22 cellular contexts compared by ENCODE assay signal in the genomic region with DNA sequence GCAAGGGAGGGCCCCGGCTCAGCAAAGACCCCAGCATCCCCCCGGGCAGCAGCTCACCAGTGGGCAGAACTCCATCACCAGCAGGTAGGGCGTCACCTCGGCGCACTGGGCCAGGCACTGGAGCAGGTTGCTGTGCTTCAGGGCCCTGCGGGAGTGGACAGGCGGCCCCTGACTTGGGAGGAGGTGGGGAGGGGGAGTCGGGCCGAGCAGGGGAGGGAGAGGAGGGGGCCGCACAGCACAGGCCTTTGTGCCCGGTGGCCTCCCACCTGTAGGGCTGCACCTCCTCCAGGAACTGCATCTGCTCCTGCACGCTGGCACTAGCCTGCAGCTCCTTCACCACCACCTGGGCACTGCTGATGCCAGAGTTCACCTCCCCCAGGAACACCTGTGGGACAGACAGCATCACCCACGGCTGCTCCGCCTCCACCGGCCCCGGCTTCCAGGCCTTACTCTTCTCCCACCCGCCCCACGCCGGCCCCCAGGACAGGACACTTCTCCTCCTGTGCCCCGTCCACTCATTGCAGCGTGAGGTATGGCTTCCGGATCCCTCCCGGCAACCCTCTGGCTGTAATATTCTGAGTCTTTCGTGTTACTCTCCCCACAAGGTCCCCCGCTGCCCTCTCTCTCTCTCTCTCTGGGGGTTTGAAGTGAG. TPM values are rescaled to one million over a fixed set of nuclear protein-coding genes. Genes with fewer than 3 reads are reported as not detected.
"Had no signal": no experiment of that assay in that cellular context is flagged by ENCODE, and none has a peak within 500 bp of the region (broad histone marks: within the 10 kb centered on the region; RNA-seq: fewer than 3 reads in every experiment).

No MANE protein-coding gene starts in this region.

- H3K27me3 Mint-ChIP-seq: activated CD4-positive, alpha-beta T cell treated with anti-CD3 and anti-CD28 coated beads for 36 hours; activated CD8-positive, alpha-beta T cell treated with anti-CD3 and anti-CD28 coated beads for 36 hours; activated naive CD4-positive, alpha-beta T cell treated with anti-CD3 and anti-CD28 coated beads, Interleukin-2, amount 50 U/mL, for 24 hours; central memory CD8-positive, alpha-beta T cell; natural killer cell treated with Interleukin-12 subunit alpha and Interleukin-12 subunit beta and Interleukin-15 and Interleukin-18, amount 100 ng/mL, for 72 hours; stimulated activated memory B cell treated with anti-CD40 and anti-IgM and Interleukin-4, amounts not matched to agents 10 μg/mL and 1 μg/mL and 100 μg/mL, for 72 hours; T-helper 17 cell had no signal

- H3K9me3 ChIP-seq: adrenal gland, body of pancreas, testis had no signal

- H3K27me3 ChIP-seq: adrenal gland, body of pancreas, testis had no signal

- H3K4me3 Mint-ChIP-seq: activated CD4-positive, alpha-beta T cell treated with anti-CD3 and anti-CD28 coated beads for 36 hours; activated CD8-positive, alpha-beta T cell treated with anti-CD3 and anti-CD28 coated beads for 36 hours; activated naive CD4-positive, alpha-beta T cell treated with anti-CD3 and anti-CD28 coated beads, Interleukin-2, amount 50 U/mL, for 24 hours; activated T-cell treated with anti-CD3 and anti-CD28 coated beads, Interleukin-2, amount 50 U/mL, for 4 hours; central memory CD8-positive, alpha-beta T cell; natural killer cell treated with Interleukin-12 subunit alpha and Interleukin-12 subunit beta and Interleukin-15 and Interleukin-18, amount 100 ng/mL, for 72 hours; stimulated activated memory B cell treated with anti-CD40 and anti-IgM and Interleukin-4, amounts not matched to agents 10 μg/mL and 1 μg/mL and 100 μg/mL, for 72 hours; T-helper 17 cell had no signal

- H3K4me3 ChIP-seq: adrenal gland, body of pancreas, testis had no signal

- H3K36me3 ChIP-seq: adrenal gland had no signal

- H3K27ac Mint-ChIP-seq: activated CD4-positive, alpha-beta T cell treated with anti-CD3 and anti-CD28 coated beads for 36 hours; activated CD8-positive, alpha-beta T cell treated with anti-CD3 and anti-CD28 coated beads for 36 hours; activated naive CD4-positive, alpha-beta T cell treated with anti-CD3 and anti-CD28 coated beads, Interleukin-2, amount 50 U/mL, for 24 hours; natural killer cell treated with Interleukin-12 subunit alpha and Interleukin-12 subunit beta and Interleukin-15 and Interleukin-18, amount 100 ng/mL, for 72 hours; stimulated activated memory B cell treated with anti-CD40 and anti-IgM and Interleukin-4, amounts not matched to agents 10 μg/mL and 1 μg/mL and 100 μg/mL, for 72 hours; T-helper 17 cell had no signal

- ATAC-seq: activated CD4-positive, alpha-beta T cell treated with anti-CD3 and anti-CD28 coated beads for 36 hours; activated CD8-positive, alpha-beta T cell treated with anti-CD3 and anti-CD28 coated beads for 36 hours; activated T-cell treated with anti-CD3 and anti-CD28 coated beads, Interleukin-2, amount 50 U/mL, for 4 hours; body of pancreas; natural killer cell treated with Interleukin-12 subunit alpha and Interleukin-12 subunit beta and Interleukin-15 and Interleukin-18, amount 100 ng/mL, for 72 hours; stimulated activated memory B cell treated with anti-CD40 and anti-IgM and Interleukin-4, amounts not matched to agents 10 μg/mL and 1 μg/mL and 100 μg/mL, for 72 hours; T-helper 17 cell had no signal

- H3K4me1 ChIP-seq: adrenal gland, body of pancreas, testis had no signal

- H3K9me3 Mint-ChIP-seq: activated CD8-positive, alpha-beta T cell treated with anti-CD3 and anti-CD28 coated beads for 36 hours; activated naive CD4-positive, alpha-beta T cell treated with anti-CD3 and anti-CD28 coated beads, Interleukin-2, amount 50 U/mL, for 24 hours; activated T-cell treated with anti-CD3 and anti-CD28 coated beads, Interleukin-2, amount 50 U/mL, for 4 hours; central memory CD8-positive, alpha-beta T cell; natural killer cell treated with Interleukin-12 subunit alpha and Interleukin-12 subunit beta and Interleukin-15 and Interleukin-18, amount 100 ng/mL, for 72 hours; stimulated activated memory B cell treated with anti-CD40 and anti-IgM and Interleukin-4, amounts not matched to agents 10 μg/mL and 1 μg/mL and 100 μg/mL, for 72 hours had no signal

- DNase-seq: activated CD4-positive, alpha-beta T cell treated with anti-CD3 and anti-CD28 coated beads for 36 hours; activated CD8-positive, alpha-beta T cell treated with anti-CD3 and anti-CD28 coated beads for 36 hours; activated effector memory CD4-positive, alpha-beta T cell treated with Interleukin-2 at 50 U/mL for 16 hours; activated T-cell treated with anti-CD3 and anti-CD28 coated beads, Interleukin-2, amount 50 U/mL, for 4 hours; adrenal gland; body of pancreas; effector memory CD4-positive, alpha-beta T cell; foreskin melanocyte; occipital lobe; stimulated activated CD4-positive, alpha-beta T cell treated with anti-CD3 and anti-CD28 coated beads, Interleukin-2, amount 100 ng/mL, for 48 hours; T-helper 17 cell; testis had no signal

- H3K27ac ChIP-seq: adrenal gland, body of pancreas, testis had no signal

- H3K4me1 Mint-ChIP-seq: activated CD4-positive, alpha-beta T cell treated with anti-CD3 and anti-CD28 coated beads for 36 hours; activated naive CD4-positive, alpha-beta T cell treated with anti-CD3 and anti-CD28 coated beads, Interleukin-2, amount 50 U/mL, for 24 hours; central memory CD8-positive, alpha-beta T cell; stimulated activated memory B cell treated with anti-CD40 and anti-IgM and Interleukin-4, amounts not matched to agents 10 μg/mL and 1 μg/mL and 100 μg/mL, for 72 hours; T-helper 17 cell had no signal

RNA-seq across cellular contexts. Expression of a gene that starts 37.7 kb away (rescaled TPM):
- total RNA-seq: activated CD4-positive, alpha-beta T cell treated with anti-CD3 and anti-CD28 coated beads for 36 hours; activated CD8-positive, alpha-beta T cell treated with anti-CD3 and anti-CD28 coated beads for 36 hours; activated T-cell treated with anti-CD3 and anti-CD28 coated beads, Interleukin-2, amount 50 U/mL, for 4 hours; adrenal gland; body of pancreas; kidney epithelial cell; liver; mesenteric fat pad; natural killer cell treated with Interleukin-12 subunit alpha and Interleukin-12 subunit beta and Interleukin-15 and Interleukin-18, amount 100 ng/mL, for 72 hours; occipital lobe; posterior vena cava; skeletal muscle tissue; T-helper 17 cell; testis; ureter had no signal
- polyA plus RNA-seq: adrenal gland, liver had no signal
